ENCODE assay signal across 10 cellular contexts in genomic region chr9:29214162-29214520, GRCh38. TPM values are rescaled to one million over a fixed set of nuclear protein-coding genes. Genes with fewer than 3 reads are reported as not detected.
DNase-seq lines count a peak whose midpoint lies in the region; ATAC-seq and TF ChIP-seq lines count a peak whose summit lies in the region.
"Had no signal": no experiment of that assay in that cellular context is flagged by ENCODE, and none has a peak within 500 bp of the region (broad histone marks: within the 10 kb centered on the region; RNA-seq: fewer than 3 reads in every experiment).

No MANE protein-coding gene starts in this region.

- peaks cover 9% of the 10 kb centered on the region for H3K4me1 Mint-ChIP-seq in activated naive CD4-positive, alpha-beta T cell treated with anti-CD3 and anti-CD28 coated beads, Interleukin-2, amount 10 ng/mL, durations not matched to agents 7 days and 5 days

- H3K4me1 ChIP-seq in foreskin keratinocyte, result no peaks in the 10 kb centered on the region
- H3K4me1 ChIP-seq: psoas muscle had no signal

- H3K27me3 Mint-ChIP-seq in activated naive CD4-positive, alpha-beta T cell treated with anti-CD3 and anti-CD28 coated beads, Interleukin-2, amount 10 ng/mL, durations not matched to agents 7 days and 5 days, result peaks cover 42% of the 10 kb centered on the region

- H3K27ac ChIP-seq in foreskin keratinocyte, result no peak overlapping the region
- H3K27ac ChIP-seq: adrenal gland, psoas muscle had no signal

- H3K9me3 Mint-ChIP-seq in activated naive CD4-positive, alpha-beta T cell treated with anti-CD3 and anti-CD28 coated beads, Interleukin-2, amount 10 ng/mL, durations not matched to agents 7 days and 5 days, result no peaks in the 10 kb centered on the region

- no peak overlapping the region for H3K4me3 Mint-ChIP-seq in activated naive CD4-positive, alpha-beta T cell treated with anti-CD3 and anti-CD28 coated beads, Interleukin-2, amount 10 ng/mL, durations not matched to agents 7 days and 5 days

- peak; percentile 79 for ATAC-seq in foreskin keratinocyte
- no peak for ATAC-seq in HG03439 (IDR thresholded peaks at IDR 0.05; ENCODE audit: unreplicated experiment)
- no peak for ATAC-seq in GM19328 (IDR thresholded peaks at IDR 0.05; ENCODE audit: unreplicated experiment)
- ATAC-seq: psoas muscle had no signal

- TF ChIP-seq CTCF in foreskin keratinocyte (conservative IDR thresholded peaks at IDR 0.05), result no peak

- no peaks in the 10 kb centered on the region for H3K36me3 Mint-ChIP-seq in activated naive CD4-positive, alpha-beta T cell treated with anti-CD3 and anti-CD28 coated beads, Interleukin-2, amount 10 ng/mL, durations not matched to agents 7 days and 5 days

- peaks cover 91% of the 10 kb centered on the region for H3K27me3 ChIP-seq in foreskin keratinocyte

- in situ Hi-C loops in KBM-7 (cut with MboI; ENCODE audit: low pct_unique_long_range_greater_than_20kb, low sequenced_read_pairs), result loop anchor here (25.0 kb wide), 1 partner anchor 427 kb away; no protein-coding TSS in a partner anchor

- peak; percentile 94 for DNase-seq in KBM-7
- peak; percentile 25 for DNase-seq in NCI-H82 treated with DMSO at 0.1 percent for 48 hours (lab: John Stamatoyannopoulos, UW; ENCODE audit: unreplicated experiment)
- DNase-seq in foreskin keratinocyte, result peak; percentile 52 to 70
- peak; percentile 52 for DNase-seq in renal cortical epithelial cell (ENCODE audit: low read depth)
- DNase-seq in activated naive CD4-positive, alpha-beta T cell treated with anti-CD3 and anti-CD28 coated beads, Interleukin-2, amount 10 ng/mL, durations not matched to agents 7 days and 5 days, result no peak
- DNase-seq in activated naive CD4-positive, alpha-beta T cell treated with Interleukin-2 at 50 U/mL for 16 hours, result no peak
- DNase-seq: adrenal gland had no signal

- CTCF ChIA-PET in activated naive CD4-positive, alpha-beta T cell treated with anti-CD3 and anti-CD28 coated beads, Interleukin-2, amount 10 ng/mL, durations not matched to agents 7 days and 5 days (lab: Charles Lee), result interaction anchor here (0.7 kb wide), 1 partner anchor 1484 kb away, joined by 3 read pairs; no protein-coding TSS in a partner anchor

- no peak overlapping the region for H3K27ac Mint-ChIP-seq in activated naive CD4-positive, alpha-beta T cell treated with anti-CD3 and anti-CD28 coated beads, Interleukin-2, amount 10 ng/mL, durations not matched to agents 7 days and 5 days

RNA-seq across cellular contexts. Expression of gene LINGO2, which starts 0.7 kb away (rescaled TPM):
- total RNA-seq in foreskin keratinocyte (not detected in 2 replicates), renal cortical epithelial cell (0.05 and 1.0 TPM in 2 replicates)
- not detected in 2 replicates for polyA plus RNA-seq in foreskin keratinocyte
- polyA plus RNA-seq: psoas muscle had no signal

Comparison
In these comparisons a context has a peak if more than half of its experiments do, and no peak if none do; other contexts are left out.
1. DNase-seq: peak in KBM-7 (single experiment), NCI-H82 treated with DMSO at 0.1 percent for 48 hours (single experiment), foreskin keratinocyte (2 of 2) and renal cortical epithelial cell (single experiment); none in activated naive CD4-positive, alpha-beta T cell treated with anti-CD3 and anti-CD28 coated beads, Interleukin-2, amount 10 ng/mL, durations not matched to agents 7 days and 5 days (single experiment) and activated naive CD4-positive, alpha-beta T cell treated with Interleukin-2 at 50 U/mL for 16 hours (single experiment).